Comparison of ENCODE assay signal across 25 cellular contexts in genomic region chr3:179933079-179933478, GRCh38.
DNase-seq lines count a peak whose midpoint lies in the region; ATAC-seq and TF ChIP-seq lines count a peak whose summit lies in the region.
"Had no signal": no experiment of that assay in that cellular context is flagged by ENCODE, and none has a peak within 500 bp of the region (broad histone marks: within the 10 kb centered on the region; RNA-seq: fewer than 3 reads in every experiment).

No MANE protein-coding gene starts in this region.

- TF ChIP-seq CTCF in BE2C (IDR thresholded peaks at IDR 0.05; ENCODE audit: low read depth, low read length), result no peak
- no peak for TF ChIP-seq CTCF in colonic mucosa (IDR thresholded peaks at IDR 0.05)

- H3K4me3 ChIP-seq in BE2C (ENCODE audit: low read depth, low read length) (no peak overlapping the region), colonic mucosa (no peak overlapping the region), right cardiac atrium (ENCODE audit: low read length) (no peak overlapping the region)
- H3K4me3 ChIP-seq: A549, BLaER1, cardiac muscle cell, GM23248, Peyer's patch, thoracic aorta had no signal

- 78% methylated on average over 4 of the region's 4 CpGs for WGBS in right cardiac atrium

- intact Hi-C loops in colonic mucosa (cut with DNase I) (no loop called here), right cardiac atrium (cut with DNase I) (no loop called here)

- ATAC-seq in right cardiac atrium, result no peak
- ATAC-seq: A549; left lobe of liver; natural killer cell treated with Interleukin-12 subunit alpha and Interleukin-12 subunit beta and Interleukin-15 and Interleukin-18, amount 100 ng/mL, for 72 hours; SK-N-SH treated with all-trans-retinoic acid at 6 μM for 48 hours; stimulated activated memory B cell treated with anti-CD40 and anti-IgM and Interleukin-4, amounts not matched to agents 10 μg/mL and 1 μg/mL and 100 μg/mL, for 72 hours had no signal

- H3K27me3 ChIP-seq in BE2C (no peaks in the 10 kb centered on the region), colonic mucosa (no peaks in the 10 kb centered on the region), right cardiac atrium (ENCODE audit: control insufficient read depth, insufficient read depth) (no peaks in the 10 kb centered on the region)
- H3K27me3 ChIP-seq: BLaER1, cardiac muscle cell, Peyer's patch had no signal

- no peaks in the 10 kb centered on the region for H3K36me3 ChIP-seq in BE2C
- no peaks in the 10 kb centered on the region for H3K36me3 ChIP-seq in colonic mucosa
- H3K36me3 ChIP-seq: BLaER1, cardiac muscle cell, Peyer's patch, thoracic aorta had no signal

- no peak overlapping the region for H3K9ac ChIP-seq in colonic mucosa (ENCODE audit: low read depth in 2 of 2, low read length in 2 of 2)
- H3K9ac ChIP-seq: BLaER1, GM23248 had no signal

- H3K27ac ChIP-seq in colonic mucosa (no peak overlapping the region), right cardiac atrium (ENCODE audit: low read length) (no peak overlapping the region)
- H3K27ac ChIP-seq: A549, BLaER1, cardiac muscle cell, GM23248, Peyer's patch, thoracic aorta had no signal

- H3K4me1 ChIP-seq in BE2C (no peaks in the 10 kb centered on the region; the same call in 1 of the 2 replicates), colonic mucosa (no peaks in the 10 kb centered on the region), right cardiac atrium (ENCODE audit: control insufficient read depth, insufficient read depth, low read length) (no peaks in the 10 kb centered on the region)
- H3K4me1 ChIP-seq: A549, Peyer's patch had no signal

- peak; percentile 11 for DNase-seq in BE2C
- DNase-seq in NCI-H1092 treated with DMSO at 0.1 percent for 48 hours (lab: John Stamatoyannopoulos, UW), result peak; percentile 94
- DNase-seq in NCI-H2107 treated with DMSO at 0.1 percent for 48 hours (lab: John Stamatoyannopoulos, UW; ENCODE audit: unreplicated experiment), result peak; percentile 89
- DNase-seq in NCI-H748 treated with DMSO at 0.1 percent for 48 hours (lab: John Stamatoyannopoulos, UW), result peak; percentile 73
- DNase-seq in activated effector memory CD4-positive, alpha-beta T cell treated with Interleukin-2 at 50 U/mL for 16 hours, result no peak
- DNase-seq in activated gamma-delta T cell treated with Interleukin-2 at 50 U/mL for 16 hours, result no peak
- DNase-seq in colonic mucosa, result no peak
- no peak for DNase-seq in right cardiac atrium
- DNase-seq: activated B cell treated with CpG ODN at 0.5 μM for 24 hours; activated CD4-positive, alpha-beta memory T cell treated with anti-CD3 and anti-CD28 coated beads for 36 hours; activated naive CD4-positive, alpha-beta T cell treated with anti-CD3 and anti-CD28 coated beads, Interleukin-2, amount 10 ng/mL, durations not matched to agents 7 days and 5 days; activated T-cell treated with anti-CD3 and anti-CD28 coated beads for 4 hours; Calu3; GM23248; NK-92 treated with Interleukin-12 subunit alpha and Interleukin-12 subunit beta, amount 100 ng/mL, for 24 hours; Peyer's patch; T-helper 9 cell had no signal

- H3K9me3 ChIP-seq in BE2C (no peaks in the 10 kb centered on the region), colonic mucosa (no peaks in the 10 kb centered on the region), right cardiac atrium (ENCODE audit: control insufficient read depth, low read length) (no peaks in the 10 kb centered on the region)
- H3K9me3 ChIP-seq: A549, Peyer's patch, thoracic aorta had no signal

Comparison
In these comparisons a context has a peak if more than half of its experiments do, and no peak if none do; other contexts are left out.
1. DNase-seq: peak in BE2C (single experiment), NCI-H1092 treated with DMSO at 0.1 percent for 48 hours (single experiment), NCI-H2107 treated with DMSO at 0.1 percent for 48 hours (single experiment) and NCI-H748 treated with DMSO at 0.1 percent for 48 hours (single experiment); none in activated effector memory CD4-positive, alpha-beta T cell treated with Interleukin-2 at 50 U/mL for 16 hours (single experiment), activated gamma-delta T cell treated with Interleukin-2 at 50 U/mL for 16 hours (single experiment), colonic mucosa (single experiment) and right cardiac atrium (0 of 3).